Comparison of ENCODE assay signal across 8 cellular contexts in genomic region chr10:118047363-118047719, GRCh38. TPM values are rescaled to one million over a fixed set of nuclear protein-coding genes. Genes with fewer than 3 reads are reported as not detected.
DNase-seq lines count a peak whose midpoint lies in the region; ATAC-seq and TF ChIP-seq lines count a peak whose summit lies in the region.

No MANE protein-coding gene starts in this region.

- peaks cover 39% of the 10 kb centered on the region for H3K4me1 Mint-ChIP-seq in activated T-cell treated with anti-CD3 and anti-CD28 coated beads, Interleukin-2, amount 50 U/mL, for 24 hours (ENCODE audit: low read depth)
- H3K4me1 Mint-ChIP-seq in type B pancreatic cell (ENCODE audit: unreplicated experiment): peaks cover 14% of the 10 kb centered on the region

- no peaks in the 10 kb centered on the region for H3K27me3 Mint-ChIP-seq in activated T-cell treated with anti-CD3 and anti-CD28 coated beads, Interleukin-2, amount 50 U/mL, for 24 hours
- no peaks in the 10 kb centered on the region for H3K27me3 Mint-ChIP-seq in type B pancreatic cell

- H3K27ac ChIP-seq in liver (ENCODE audit: low read depth in 1 of 2, low read length in 2 of 2): no peak overlapping the region

- TF ChIP-seq CTCF in astrocyte of the spinal cord (IDR thresholded peaks at IDR 0.05; ENCODE audit: low read depth, low read length) (no peak), liver (IDR thresholded peaks at IDR 0.05; ENCODE audit: low read depth, low read length, missing input control) (no peak), type B pancreatic cell (conservative IDR thresholded peaks at IDR 0.05) (no peak)

- ATAC-seq in HG02759 (IDR thresholded peaks at IDR 0.05; ENCODE audit: unreplicated experiment) (no peak), GM21825 (IDR thresholded peaks at IDR 0.05; ENCODE audit: unreplicated experiment) (no peak), HG03520 (IDR thresholded peaks at IDR 0.05; ENCODE audit: unreplicated experiment) (no peak)

- H3K4me3 ChIP-seq in astrocyte of the spinal cord (ENCODE audit: low read depth, low read length) (peak overlapping the region; percentile 72), liver (ENCODE audit: low read depth in 1 of 3, low read length in 3 of 3) (peak overlapping the region; percentile 74 to 89 (median 84))

- H3K36me3 Mint-ChIP-seq in activated T-cell treated with anti-CD3 and anti-CD28 coated beads, Interleukin-2, amount 50 U/mL, for 24 hours (ENCODE audit: low read depth): peaks cover 7% of the 10 kb centered on the region
- H3K36me3 Mint-ChIP-seq in type B pancreatic cell: peaks cover 4% of the 10 kb centered on the region

- no peak for TF ChIP-seq RAD21 in liver (IDR thresholded peaks at IDR 0.05)

- WGBS in liver: 71% methylated on average over 15 of the region's 15 CpGs

- no peaks in the 10 kb centered on the region for H3K9me3 ChIP-seq in liver (ENCODE audit: control insufficient read depth in 4 of 4, low read length in 3 of 4)

- in situ Hi-C loops in astrocyte of the spinal cord (cut with HindIII; ENCODE audit: low sequenced_read_pairs): no loop called here

- H3K27me3 ChIP-seq in liver (ENCODE audit: control insufficient read depth in 4 of 4, insufficient read depth in 4 of 4, low read length in 3 of 4): no peaks in the 10 kb centered on the region

- peak overlapping the region; percentile 84 for H3K27ac Mint-ChIP-seq in activated T-cell treated with anti-CD3 and anti-CD28 coated beads, Interleukin-2, amount 50 U/mL, for 24 hours
- peak overlapping the region; percentile 81 for H3K27ac Mint-ChIP-seq in type B pancreatic cell

- peaks cover 3 to 27% (median 10%) of the 10 kb centered on the region in 4 donors for H3K4me1 ChIP-seq in liver (ENCODE audit: control insufficient read depth in 4 of 4, insufficient read depth in 4 of 4, low read length in 3 of 4)

- H3K4me3 Mint-ChIP-seq in activated T-cell treated with anti-CD3 and anti-CD28 coated beads, Interleukin-2, amount 50 U/mL, for 24 hours: peak overlapping the region; percentile 91
- H3K4me3 Mint-ChIP-seq in type B pancreatic cell: peak overlapping the region; percentile 94

- H3K9me3 Mint-ChIP-seq in activated T-cell treated with anti-CD3 and anti-CD28 coated beads, Interleukin-2, amount 50 U/mL, for 24 hours: no peaks in the 10 kb centered on the region
- no peaks in the 10 kb centered on the region for H3K9me3 Mint-ChIP-seq in type B pancreatic cell

- peak overlapping the region in 1 of 2 donors; percentile 49 for H3K9ac ChIP-seq in liver (ENCODE audit: low read depth in 1 of 2, low read length in 2 of 2)

- no peaks in the 10 kb centered on the region for H3K36me3 ChIP-seq in liver (ENCODE audit: control insufficient read depth in 4 of 4, insufficient read depth in 3 of 4, low read depth in 1 of 4, low read length in 3 of 4)

- DNase-seq in activated T-cell treated with anti-CD3 and anti-CD28 coated beads, Interleukin-2, amount 50 U/mL, for 24 hours: no peak
- no peak for DNase-seq in activated T-cell treated with anti-CD3 and anti-CD28 coated beads for 4 hours
- no peak for DNase-seq in astrocyte of the spinal cord (ENCODE audit: low read depth, low spot score)
- DNase-seq in type B pancreatic cell (ENCODE audit: extremely low spot score, unreplicated experiment): no peak

TF ChIP-seq in liver, 16 proteins besides CTCF, POLR2A, EP300 and RAD21:
- TF ChIP-seq, protein P1, sequence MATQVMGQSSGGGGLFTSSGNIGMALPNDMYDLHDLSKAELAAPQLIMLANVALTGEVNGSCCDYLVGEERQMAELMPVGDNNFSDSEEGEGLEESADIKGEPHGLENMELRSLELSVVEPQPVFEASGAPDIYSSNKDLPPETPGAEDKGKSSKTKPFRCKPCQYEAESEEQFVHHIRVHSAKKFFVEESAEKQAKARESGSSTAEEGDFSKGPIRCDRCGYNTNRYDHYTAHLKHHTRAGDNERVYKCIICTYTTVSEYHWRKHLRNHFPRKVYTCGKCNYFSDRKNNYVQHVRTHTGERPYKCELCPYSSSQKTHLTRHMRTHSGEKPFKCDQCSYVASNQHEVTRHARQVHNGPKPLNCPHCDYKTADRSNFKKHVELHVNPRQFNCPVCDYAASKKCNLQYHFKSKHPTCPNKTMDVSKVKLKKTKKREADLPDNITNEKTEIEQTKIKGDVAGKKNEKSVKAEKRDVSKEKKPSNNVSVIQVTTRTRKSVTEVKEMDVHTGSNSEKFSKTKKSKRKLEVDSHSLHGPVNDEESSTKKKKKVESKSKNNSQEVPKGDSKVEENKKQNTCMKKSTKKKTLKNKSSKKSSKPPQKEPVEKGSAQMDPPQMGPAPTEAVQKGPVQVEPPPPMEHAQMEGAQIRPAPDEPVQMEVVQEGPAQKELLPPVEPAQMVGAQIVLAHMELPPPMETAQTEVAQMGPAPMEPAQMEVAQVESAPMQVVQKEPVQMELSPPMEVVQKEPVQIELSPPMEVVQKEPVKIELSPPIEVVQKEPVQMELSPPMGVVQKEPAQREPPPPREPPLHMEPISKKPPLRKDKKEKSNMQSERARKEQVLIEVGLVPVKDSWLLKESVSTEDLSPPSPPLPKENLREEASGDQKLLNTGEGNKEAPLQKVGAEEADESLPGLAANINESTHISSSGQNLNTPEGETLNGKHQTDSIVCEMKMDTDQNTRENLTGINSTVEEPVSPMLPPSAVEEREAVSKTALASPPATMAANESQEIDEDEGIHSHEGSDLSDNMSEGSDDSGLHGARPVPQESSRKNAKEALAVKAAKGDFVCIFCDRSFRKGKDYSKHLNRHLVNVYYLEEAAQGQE (IDR thresholded peaks at IDR 0.05): no peak
- TF ChIP-seq FOXA1 (IDR thresholded peaks at IDR 0.05) (no peak), JUND (IDR thresholded peaks at IDR 0.05) (no peak), NR2F2 (IDR thresholded peaks at IDR 0.05) (no peak), HNF4A (conservative IDR thresholded peaks at IDR 0.05) (no peak), YY1 (IDR thresholded peaks at IDR 0.05) (no peak), SP1 (IDR thresholded peaks at IDR 0.05) (no peak), RXRA (IDR thresholded peaks at IDR 0.05) (no peak), HNF4G (IDR thresholded peaks at IDR 0.05) (no peak), FOXA2 (IDR thresholded peaks at IDR 0.05) (no peak), EGR1 (IDR thresholded peaks at IDR 0.05; ENCODE audit: low read depth in 2 of 2) (no peak), TAF1 (conservative IDR thresholded peaks at IDR 0.05) (no peak), GABPA (IDR thresholded peaks at IDR 0.05 in 1 of 2, conservative IDR thresholded peaks at IDR 0.05 in 1 of 2) (no peak)
- TF ChIP-seq, protein P2, sequence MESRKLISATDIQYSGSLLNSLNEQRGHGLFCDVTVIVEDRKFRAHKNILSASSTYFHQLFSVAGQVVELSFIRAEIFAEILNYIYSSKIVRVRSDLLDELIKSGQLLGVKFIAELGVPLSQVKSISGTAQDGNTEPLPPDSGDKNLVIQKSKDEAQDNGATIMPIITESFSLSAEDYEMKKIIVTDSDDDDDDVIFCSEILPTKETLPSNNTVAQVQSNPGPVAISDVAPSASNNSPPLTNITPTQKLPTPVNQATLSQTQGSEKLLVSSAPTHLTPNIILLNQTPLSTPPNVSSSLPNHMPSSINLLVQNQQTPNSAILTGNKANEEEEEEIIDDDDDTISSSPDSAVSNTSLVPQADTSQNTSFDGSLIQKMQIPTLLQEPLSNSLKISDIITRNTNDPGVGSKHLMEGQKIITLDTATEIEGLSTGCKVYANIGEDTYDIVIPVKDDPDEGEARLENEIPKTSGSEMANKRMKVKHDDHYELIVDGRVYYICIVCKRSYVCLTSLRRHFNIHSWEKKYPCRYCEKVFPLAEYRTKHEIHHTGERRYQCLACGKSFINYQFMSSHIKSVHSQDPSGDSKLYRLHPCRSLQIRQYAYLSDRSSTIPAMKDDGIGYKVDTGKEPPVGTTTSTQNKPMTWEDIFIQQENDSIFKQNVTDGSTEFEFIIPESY (IDR thresholded peaks at IDR 0.05): no peak
- TF ChIP-seq, protein P3, sequence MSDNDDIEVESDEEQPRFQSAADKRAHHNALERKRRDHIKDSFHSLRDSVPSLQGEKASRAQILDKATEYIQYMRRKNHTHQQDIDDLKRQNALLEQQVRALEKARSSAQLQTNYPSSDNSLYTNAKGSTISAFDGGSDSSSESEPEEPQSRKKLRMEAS (IDR thresholded peaks at IDR 0.05): no peak
- TF ChIP-seq, protein P4, sequence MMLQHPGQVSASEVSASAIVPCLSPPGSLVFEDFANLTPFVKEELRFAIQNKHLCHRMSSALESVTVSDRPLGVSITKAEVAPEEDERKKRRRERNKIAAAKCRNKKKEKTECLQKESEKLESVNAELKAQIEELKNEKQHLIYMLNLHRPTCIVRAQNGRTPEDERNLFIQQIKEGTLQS (IDR thresholded peaks at IDR 0.05): no peak

RNA-seq across cellular contexts. Expression of gene RAB11FIP2, which starts 0.6 kb away (rescaled TPM):
- 10 to 100 TPM in 1 of 2 donors, 1 to 10 TPM in 1; 8.0 to 11.5 TPM for total RNA-seq in liver
- polyA plus RNA-seq in liver: 1 to 10 TPM; 3.0 to 4.0 TPM
- total RNA-seq in type B pancreatic cell (ENCODE audit: low replicate concordance): 11.4 and 20.6 TPM in 2 replicates
